ENCODE assay signal across 23 cellular contexts in the genomic region with DNA sequence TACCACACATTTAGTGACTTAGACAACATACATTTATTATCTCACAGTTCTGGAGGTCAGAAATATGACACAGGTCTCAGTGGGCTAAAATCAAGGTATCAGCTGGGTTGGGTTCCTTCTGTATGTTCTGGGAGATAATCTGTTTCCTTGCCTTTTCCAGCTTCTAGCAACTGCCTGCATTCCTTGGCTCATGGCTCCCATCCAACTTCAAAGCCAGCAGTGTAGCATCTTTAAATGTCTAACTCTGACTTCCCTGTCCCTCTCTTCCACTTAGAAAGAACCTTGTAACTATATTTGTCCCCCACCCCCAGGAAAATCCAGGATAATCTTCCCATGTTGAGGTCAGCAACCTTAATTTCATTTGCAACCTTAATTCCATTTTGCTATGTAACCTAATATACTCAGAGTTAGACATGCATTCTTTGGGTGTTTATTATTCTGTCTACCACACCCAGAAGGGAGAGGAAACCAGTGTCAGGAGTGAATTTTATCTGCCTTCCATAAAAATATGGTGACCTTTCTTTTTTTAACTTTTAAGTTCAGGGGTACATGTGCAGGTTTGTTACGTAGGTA.
"Had no signal": no experiment of that assay in that cellular context is flagged by ENCODE, and none has a peak within 500 bp of the region (broad histone marks: within the 10 kb centered on the region; RNA-seq: fewer than 3 reads in every experiment).

No MANE protein-coding gene starts in this region.

- DNase-seq: activated CD4-positive, alpha-beta memory T cell treated with anti-CD3 and anti-CD28 coated beads for 36 hours; activated CD4-positive, alpha-beta T cell treated with anti-CD3 and anti-CD28 coated beads for 4 hours; activated CD8-positive, alpha-beta memory T cell treated with anti-CD3 and anti-CD28 coated beads, Interleukin-2, amount 10 ng/mL, durations not matched to agents 7 days and 5 days; activated naive CD8-positive, alpha-beta T cell treated with anti-CD3 and anti-CD28 coated beads for 36 hours; amygdala; erythroblast; left cardiac atrium; mesenchymal stem cell; mucosa of descending colon; naive thymus-derived CD4-positive, alpha-beta T cell; ovary; psoas muscle; right cardiac atrium; stimulated activated CD4-positive, alpha-beta T cell treated with anti-CD3 and anti-CD28 coated beads, Interleukin-4, amount 100 ng/mL, for 1 hour; stimulated activated naive CD8-positive, alpha-beta T cell treated with anti-CD3 and anti-CD28 coated beads, Interleukin-15, amount 100 ng/mL, for 72 hours; T-helper 2 cell; trophoblast cell had no signal

- H3K9me3 ChIP-seq: mucosa of descending colon, ovary, psoas muscle, suprapubic skin, vagina had no signal

- H3K36me3 ChIP-seq: neural progenitor cell, ovary, suprapubic skin, vagina had no signal

- H3K4me2 ChIP-seq: neural progenitor cell, smooth muscle cell had no signal

- H3K4me1 ChIP-seq: neural progenitor cell, psoas muscle, suprapubic skin, vagina had no signal

- H3K4me3 ChIP-seq: coronary artery, mucosa of descending colon, neural progenitor cell, ovary, psoas muscle, smooth muscle cell, suprapubic skin, vagina had no signal

- H3K27me3 ChIP-seq: neural progenitor cell, suprapubic skin, vagina had no signal

- H3K9ac ChIP-seq: neural progenitor cell had no signal

- H3K27ac ChIP-seq: coronary artery, neural progenitor cell, ovary, psoas muscle, suprapubic skin, vagina had no signal

- H2AFZ ChIP-seq: neural progenitor cell had no signal

- ATAC-seq: activated CD8-positive, alpha-beta memory T cell treated with anti-CD3 and anti-CD28 coated beads, Interleukin-2, amount 10 ng/mL, durations not matched to agents 7 days and 5 days; left cardiac atrium; mucosa of descending colon; naive thymus-derived CD4-positive, alpha-beta T cell; psoas muscle; right cardiac atrium; stimulated activated naive CD8-positive, alpha-beta T cell treated with anti-CD3 and anti-CD28 coated beads, Interleukin-15, amount 100 ng/mL, for 72 hours; WTC11 had no signal
